15 cellular contexts compared by ENCODE assay signal in genomic region chr17:50043290-50044148, GRCh38. TPM values are rescaled to one million over a fixed set of nuclear protein-coding genes. Genes with fewer than 3 reads are reported as not detected.
DNase-seq lines count a peak whose midpoint lies in the region; ATAC-seq, FAIRE-seq and TF ChIP-seq lines count a peak whose summit lies in the region.
"Had no signal": no experiment of that assay in that cellular context is flagged by ENCODE, and none has a peak within 500 bp of the region (broad histone marks: within the 10 kb centered on the region; RNA-seq: fewer than 3 reads in every experiment).

No MANE protein-coding gene starts in this region.

- peak overlapping the region; percentile 31 for H2AK5ac ChIP-seq in neuronal stem cell (ENCODE audit: low read depth, low read length)

- H3K23ac ChIP-seq in neuronal stem cell (ENCODE audit: low read depth, low read length, poor library complexity): no peak overlapping the region

- no peak overlapping the region for H2BK120ac ChIP-seq in neuronal stem cell (ENCODE audit: low read depth, low read length)

- H3K9ac ChIP-seq in neuronal stem cell (ENCODE audit: low read depth, low read length, poor library complexity): no peak overlapping the region

- H3K9me2 ChIP-seq in OCI-LY7 (ENCODE audit: insufficient read depth, low read length): no peaks in the 10 kb centered on the region

- no peak overlapping the region for H3K18ac ChIP-seq in neuronal stem cell (ENCODE audit: low read length)

- H3K27ac ChIP-seq in A549 (peak overlapping the region; percentile 49 to 92; a peak in 3 of 6 replicates), ascending aorta (peak overlapping the region; percentile 48 to 58), neuronal stem cell (replicated peaks; ENCODE audit: low read length) (no peak overlapping the region), OCI-LY7 (ENCODE audit: low read depth, low read length, poor library complexity, severe bottlenecking) (no peak overlapping the region)

- H3K4me2 ChIP-seq in A549 (no peak overlapping the region), neuronal stem cell (ENCODE audit: insufficient read depth, low read length, poor library complexity, severe bottlenecking) (no peak overlapping the region), OCI-LY7 (ENCODE audit: low read length) (no peak overlapping the region)
- H3K4me2 ChIP-seq: GM23338 had no signal

- H3K9me3 ChIP-seq in A549 (no peaks in the 10 kb centered on the region), ascending aorta (no peaks in the 10 kb centered on the region), neuronal stem cell (replicated peaks in 1 of 2; ENCODE audit: control insufficient read depth in 2 of 2, insufficient read depth in 1 of 2, low read depth in 1 of 2, low read length in 2 of 2) (no peaks in the 10 kb centered on the region), OCI-LY7 (ENCODE audit: low read length) (no peaks in the 10 kb centered on the region)

- TF ChIP-seq CTCF in A549 (IDR thresholded peaks at IDR 0.05): no peak
- TF ChIP-seq CTCF in ascending aorta (IDR thresholded peaks at IDR 0.05): no peak
- TF ChIP-seq CTCF in OCI-LY7 (conservative IDR thresholded peaks at IDR 0.05; ENCODE audit: low read length): no peak

- POLR2A ChIA-PET in A549 (lab: Yijun Ruan, JAX) (interaction anchor here (1.9 kb wide), 1 partner anchor 13 kb away, joined by 4 read pairs; the partner anchor contains the start of gene ITGA3), OCI-LY7 (lab: Charles Lee) (no interaction called here)
- POLR2A ChIA-PET in activated CD4-positive, alpha-beta memory T cell treated with anti-CD3 and anti-CD28 coated beads for 36 hours (lab: Charles Lee): no interaction called here

- H3K27me3 Mint-ChIP-seq in activated CD4-positive, alpha-beta memory T cell treated with anti-CD3 and anti-CD28 coated beads for 36 hours: peaks cover 5% of the 10 kb centered on the region
- peaks cover 0 to 13% (median 3%) of the 10 kb centered on the region in 3 donors for H3K27me3 Mint-ChIP-seq in immature natural killer cell (ENCODE audit: low read depth in 3 of 3)

- WGBS in A549 (ENCODE audit: missing lambda C conversion rate): 81% methylated on average over 16 of the region's 16 CpGs
- no CpG with 5 or more reads among the region's 16 CpGs for WGBS in neuronal stem cell (ENCODE audit: extremely low coverage in 2 of 2, insufficient read length in 2 of 2, insufficient replicate concordance in 1 of 2), 2 donors

- CTCF ChIA-PET in A549 (lab: Yijun Ruan, JAX): interaction anchor here (0.6 to 7.0 kb wide), 8 partner anchors 11 to 271 kb away, joined by 3 to 63 read pairs (median 5); partner anchors contain the start of genes ITGA3 and PDK2
- CTCF ChIA-PET in activated CD4-positive, alpha-beta memory T cell treated with anti-CD3 and anti-CD28 coated beads for 36 hours (lab: Charles Lee): interaction anchor here (0.6 kb wide), 1 partner anchor 61 kb away, joined by 3 read pairs; no protein-coding TSS in a partner anchor
- CTCF ChIA-PET in OCI-LY7 (lab: Charles Lee; ENCODE audit: unreplicated experiment): no interaction called here

- no peaks in the 10 kb centered on the region for H3K79me2 ChIP-seq in OCI-LY7 (ENCODE audit: insufficient read depth, low read depth, low read length)

- TF ChIP-seq RAD21 in A549 (conservative IDR thresholded peaks at IDR 0.05 in 1 of 2, IDR thresholded peaks at IDR 0.05 in 1 of 2): no peak

- H3K14ac ChIP-seq in neuronal stem cell (ENCODE audit: low read length): no peak overlapping the region

- ATAC-seq in A549: no peak
- no peak for ATAC-seq in Right ventricle myocardium inferior
- ATAC-seq: activated naive CD8-positive, alpha-beta T cell treated with anti-CD3 and anti-CD28 coated beads, Interleukin-2, amount 50 U/mL, for 24 hours; GM23338 had no signal

- H3K79me1 ChIP-seq in neuronal stem cell (ENCODE audit: low read depth, low read length): no peaks in the 10 kb centered on the region

- no peaks in the 10 kb centered on the region for H3K9me3 Mint-ChIP-seq in activated CD4-positive, alpha-beta memory T cell treated with anti-CD3 and anti-CD28 coated beads for 36 hours
- peaks cover 0 to 2% (median 0%) of the 10 kb centered on the region in 6 donors for H3K9me3 Mint-ChIP-seq in immature natural killer cell
- H3K9me3 Mint-ChIP-seq: activated naive CD8-positive, alpha-beta T cell treated with anti-CD3 and anti-CD28 coated beads, Interleukin-2, amount 50 U/mL, for 24 hours; GM23338 had no signal

- BruUV-seq in OCI-LY7 (replicated peaks; lab: Mats Ljungman, UMichigan): no TSS peak

- H3K4me1 Mint-ChIP-seq in activated CD4-positive, alpha-beta memory T cell treated with anti-CD3 and anti-CD28 coated beads for 36 hours (ENCODE audit: low read depth): peaks cover 13% of the 10 kb centered on the region
- no peaks in the 10 kb centered on the region for H3K4me1 Mint-ChIP-seq in immature natural killer cell

- H3K36me3 Mint-ChIP-seq in activated CD4-positive, alpha-beta memory T cell treated with anti-CD3 and anti-CD28 coated beads for 36 hours: no peaks in the 10 kb centered on the region
- no peaks in the 10 kb centered on the region for H3K36me3 Mint-ChIP-seq in immature natural killer cell

- H3K4me3 ChIP-seq in A549: no peak overlapping the region
- H3K4me3 ChIP-seq in ascending aorta: no peak overlapping the region
- H3K4me3 ChIP-seq in neuronal stem cell (ENCODE audit: low read length in 2 of 2): no peak overlapping the region
- H3K4me3 ChIP-seq in OCI-LY7 (ENCODE audit: low read depth, low read length, poor library complexity, severe bottlenecking): no peak overlapping the region
- H3K4me3 ChIP-seq: GM23338 had no signal

- TF ChIP-seq POLR2A in A549 (IDR thresholded peaks at IDR 0.05; ENCODE audit: low read length): no peak

- no peak overlapping the region for H3K4me3 Mint-ChIP-seq in activated CD4-positive, alpha-beta memory T cell treated with anti-CD3 and anti-CD28 coated beads for 36 hours
- no peak overlapping the region for H3K4me3 Mint-ChIP-seq in immature natural killer cell
- H3K4me3 Mint-ChIP-seq: activated naive CD8-positive, alpha-beta T cell treated with anti-CD3 and anti-CD28 coated beads, Interleukin-2, amount 50 U/mL, for 24 hours; GM23338 had no signal

- peak overlapping the region; percentile 29 for H2BK15ac ChIP-seq in neuronal stem cell (ENCODE audit: low read length)

- H3K4ac ChIP-seq in neuronal stem cell (ENCODE audit: low read length): no peak overlapping the region

- H4K91ac ChIP-seq in neuronal stem cell (ENCODE audit: low read depth, low read length, poor library complexity): no peak overlapping the region

- H3K27me3 ChIP-seq in ascending aorta (no peaks in the 10 kb centered on the region), neuronal stem cell (ENCODE audit: control insufficient read depth in 3 of 3, insufficient read depth in 3 of 3, low read depth in 1 of 3, low read length in 3 of 3) (peaks cover 0 to 3% (median 0%) of the 10 kb centered on the region in 3 experiments)

- FAIRE-seq in A549 (lab: Jason Lieb, UNC): peak; percentile 36
- FAIRE-seq: A204.1 had no signal

- no peak overlapping the region for H2BK5ac ChIP-seq in neuronal stem cell (ENCODE audit: low read length)

- H2AFZ ChIP-seq in neuronal stem cell (ENCODE audit: low read length) (peak overlapping the region; percentile 28), OCI-LY7 (ENCODE audit: low read length) (no peak overlapping the region)
- H2AFZ ChIP-seq: GM23338 had no signal

- no peak for TF ChIP-seq EP300 in A549 (IDR thresholded peaks at IDR 0.05)

- DNase-seq in A549 (ENCODE audit: low read depth in 1 of 2, low spot score in 1 of 2) (no peak), ascending aorta (ENCODE audit: low spot score in 2 of 2) (peak in 1 of 2 donors; percentile 81), Right ventricle myocardium inferior (ENCODE audit: missing footprints) (peak; percentile 53), neuronal stem cell (ENCODE audit: low spot score) (no peak), medulla oblongata (ENCODE audit: extremely low spot score) (no peak), OCI-LY7 (ENCODE audit: low spot score) (no peak), immature natural killer cell (no peak)
- no peak for DNase-seq in activated CD4-positive, alpha-beta memory T cell treated with anti-CD3 and anti-CD28 coated beads for 36 hours
- DNase-seq: activated naive CD8-positive, alpha-beta T cell treated with anti-CD3 and anti-CD28 coated beads, Interleukin-2, amount 50 U/mL, for 24 hours; COR-L47; effector CD8-positive, alpha-beta T cell; NCI-H1105 treated with DMSO at 0.1 percent for 48 hours had no signal

- no peak overlapping the region for H2BK12ac ChIP-seq in neuronal stem cell (ENCODE audit: low read length)

- H4K8ac ChIP-seq in neuronal stem cell (ENCODE audit: low read depth, low read length): no peak overlapping the region

- H3K4me1 ChIP-seq in A549 (peaks cover 56% of the 10 kb centered on the region), ascending aorta (peaks cover 0 to 25% of the 10 kb centered on the region in 2 donors), neuronal stem cell (ENCODE audit: control insufficient read depth in 2 of 2, insufficient read depth in 1 of 2, low read depth in 1 of 2, low read length in 2 of 2) (peaks cover 7 to 11% of the 10 kb centered on the region in 2 donors), OCI-LY7 (ENCODE audit: insufficient read depth, low read length, poor library complexity, severe bottlenecking) (no peaks in the 10 kb centered on the region)

- no peaks in the 10 kb centered on the region for H4K20me1 ChIP-seq in OCI-LY7 (ENCODE audit: insufficient read depth, low read length)

- H3K27ac Mint-ChIP-seq in activated CD4-positive, alpha-beta memory T cell treated with anti-CD3 and anti-CD28 coated beads for 36 hours: no peak overlapping the region
- no peak overlapping the region for H3K27ac Mint-ChIP-seq in immature natural killer cell
- H3K27ac Mint-ChIP-seq: activated naive CD8-positive, alpha-beta T cell treated with anti-CD3 and anti-CD28 coated beads, Interleukin-2, amount 50 U/mL, for 24 hours; GM23338 had no signal

- no peaks in the 10 kb centered on the region for H3K36me3 ChIP-seq in ascending aorta
- H3K36me3 ChIP-seq in neuronal stem cell (replicated peaks in 1 of 2; ENCODE audit: control insufficient read depth in 2 of 2, insufficient read depth in 2 of 2, low read length in 2 of 2): no peaks in the 10 kb centered on the region
- H3K36me3 ChIP-seq in OCI-LY7 (ENCODE audit: insufficient read depth, low read length): no peaks in the 10 kb centered on the region

- intact Hi-C loops in ascending aorta (cut with DNase I): no loop called here
- intact Hi-C loops in Right ventricle myocardium inferior (cut with DNase I): no loop called here
- intact Hi-C loops in activated CD4-positive, alpha-beta memory T cell treated with anti-CD3 and anti-CD28 coated beads for 36 hours (cut with micrococcal nuclease): no loop called here
- intact Hi-C loops in OCI-LY7 (cut with micrococcal nuclease; ENCODE audit: unreplicated experiment): no loop called here

RNA-seq across cellular contexts. Expression of gene ITGA3, which starts 12.4 kb away (rescaled TPM):
- 141 and 181 TPM in 2 replicates for polyA plus RNA-seq in A549 (2011; rRNA removed)
- polyA plus RNA-seq in A549 (2012; cell fraction: cytosol; rRNA removed): 182 and 240 TPM in 2 replicates
- 975 and 1,352 TPM in 2 replicates for polyA plus RNA-seq in A549 (2012; cell fraction: nucleus; rRNA removed)
- polyA plus RNA-seq in A549 (2017; fragmentation: RNase III; extraction: RNeasy Plus Mini Kit Qiagen cat#74134 plus additional on column Dnase treatment): 248 to 268 TPM (median 256 TPM) in 3 replicates
- polyA minus RNA-seq in A549 (2011; rRNA and poly(A)+ RNA removed): 337 and 368 TPM in 2 replicates
- total RNA-seq in ascending aorta: 222 TPM
- 16.4 TPM for total RNA-seq in Right ventricle myocardium inferior
- polyA plus RNA-seq in neuronal stem cell (2013, experiment 1 of 2): 8.3 TPM
- polyA plus RNA-seq in neuronal stem cell (2013, experiment 2 of 2): 6.8 TPM
- total RNA-seq in activated CD4-positive, alpha-beta memory T cell treated with anti-CD3 and anti-CD28 coated beads for 36 hours: 10 to 100 TPM; 15.8 to 17.6 TPM
- 23.2 and 30.7 TPM in 2 replicates for total RNA-seq in OCI-LY7 (2014; rRNA removed; shearing (Covaris generic))
- total RNA-seq in OCI-LY7 (2022): 15.2 and 15.6 TPM in 2 replicates
- 1 to 10 TPM in 1 of 3 donors, under 1 TPM in 1, not detected in 1; 0.54 to 1.1 TPM for polyA plus RNA-seq in immature natural killer cell

RNA-seq across cellular contexts. Expression of gene DLX3, which starts 48.5 kb away (rescaled TPM):
- 0.04 TPM in 1 of 2 replicates, not detected in the other for polyA plus RNA-seq in A549 (2011; rRNA removed)
- 0.08 and 0.12 TPM in 2 replicates for polyA plus RNA-seq in A549 (2012; cell fraction: cytosol; rRNA removed)
- polyA plus RNA-seq in A549 (2012; cell fraction: nucleus; rRNA removed): 0.04 and 0.13 TPM in 2 replicates
- polyA plus RNA-seq in A549 (2017; fragmentation: RNase III; extraction: RNeasy Plus Mini Kit Qiagen cat#74134 plus additional on column Dnase treatment): 0.04 to 0.24 TPM (median 0.17 TPM) in 3 replicates
- not detected in 2 replicates for polyA minus RNA-seq in A549 (2011; rRNA and poly(A)+ RNA removed)
- total RNA-seq in ascending aorta: 1.6 TPM
- not detected for total RNA-seq in Right ventricle myocardium inferior
- 1.2 TPM for polyA plus RNA-seq in neuronal stem cell (2013, experiment 1 of 2)
- polyA plus RNA-seq in neuronal stem cell (2013, experiment 2 of 2): 1.1 TPM
- total RNA-seq in activated CD4-positive, alpha-beta memory T cell treated with anti-CD3 and anti-CD28 coated beads for 36 hours: not detected
- total RNA-seq in OCI-LY7 (2014; rRNA removed; shearing (Covaris generic)): not detected in 2 replicates
- total RNA-seq in OCI-LY7 (2022): not detected in 2 replicates
- polyA plus RNA-seq in immature natural killer cell: not detected
- total RNA-seq: NCI-H460 had no signal

RNA-seq across cellular contexts. Expression of gene PDK2, which starts 51.6 kb away (rescaled TPM):
- 28.5 and 34.4 TPM in 2 replicates for polyA plus RNA-seq in A549 (2011; rRNA removed)
- 59.2 and 79.0 TPM in 2 replicates for polyA plus RNA-seq in A549 (2012; cell fraction: cytosol; rRNA removed)
- polyA plus RNA-seq in A549 (2012; cell fraction: nucleus; rRNA removed): 67.5 and 95.4 TPM in 2 replicates
- polyA plus RNA-seq in A549 (2017; fragmentation: RNase III; extraction: RNeasy Plus Mini Kit Qiagen cat#74134 plus additional on column Dnase treatment): 14.1 to 19.8 TPM (median 15.2 TPM) in 3 replicates
- polyA minus RNA-seq in A549 (2011; rRNA and poly(A)+ RNA removed): 65.2 and 71.3 TPM in 2 replicates
- total RNA-seq in ascending aorta: 73.5 TPM
- 260 TPM for total RNA-seq in Right ventricle myocardium inferior
- polyA plus RNA-seq in neuronal stem cell (2013, experiment 1 of 2): 40.5 TPM
- polyA plus RNA-seq in neuronal stem cell (2013, experiment 2 of 2): 39.2 TPM
- 10 to 100 TPM; 13.3 to 14.6 TPM for total RNA-seq in activated CD4-positive, alpha-beta memory T cell treated with anti-CD3 and anti-CD28 coated beads for 36 hours
- total RNA-seq in OCI-LY7 (2014; rRNA removed; shearing (Covaris generic)): 10.4 and 21.8 TPM in 2 replicates
- total RNA-seq in OCI-LY7 (2022): 27.7 and 30.1 TPM in 2 replicates
- polyA plus RNA-seq in immature natural killer cell: 10 to 100 TPM; 36.5 to 54.5 (median 43.8) TPM

Comparison
In these comparisons a context has a peak if more than half of its experiments do, and no peak if none do; other contexts are left out.
1. H3K27ac ChIP-seq: peak in A549 (2 of 2) and ascending aorta (2 of 2); none in neuronal stem cell (single experiment) and OCI-LY7 (single experiment).